In the genomic region with DNA sequence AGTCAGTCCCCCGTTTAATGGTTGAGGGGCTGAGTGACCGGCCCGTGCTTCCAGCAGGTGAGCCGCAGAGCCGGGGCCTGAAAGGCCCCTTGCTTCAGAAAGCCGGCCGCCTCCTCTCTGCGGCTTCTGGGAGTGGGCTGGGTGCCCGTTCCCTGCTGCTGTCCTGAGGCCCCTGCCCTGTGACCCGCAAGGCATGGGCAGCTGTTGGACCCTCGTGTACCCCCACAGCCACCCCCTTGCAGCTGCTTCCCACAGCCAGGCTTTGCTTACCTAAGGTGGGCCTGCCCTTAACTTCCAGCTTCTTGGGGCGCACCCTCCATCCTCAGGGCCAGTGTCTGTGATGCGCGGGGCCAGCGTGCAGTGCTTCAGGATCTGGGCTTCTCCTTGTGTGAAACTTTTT, we compare ENCODE assay signal across 22 cellular contexts.
"Had no signal": no experiment of that assay in that cellular context is flagged by ENCODE, and none has a peak within 500 bp of the region (broad histone marks: within the 10 kb centered on the region; RNA-seq: fewer than 3 reads in every experiment).

No MANE protein-coding gene starts in this region.

- DNase-seq: effector memory CD8-positive, alpha-beta T cell; gastrocnemius medialis; heart right ventricle; left cardiac atrium; left ventricle myocardium inferior; mesenchymal stem cell; midbrain; stimulated activated CD4-positive, alpha-beta T cell treated with anti-CD3 and anti-CD28 coated beads, Interleukin-15, amount 100 ng/mL, for 24 hours; stimulated activated CD4-positive, alpha-beta T cell treated with anti-CD3 and anti-CD28 coated beads, Interleukin-1b, Interleukin-23, amount 100 ng/mL, for 48 hours; stimulated activated CD4-positive, alpha-beta T cell treated with anti-CD3 and anti-CD28 coated beads, Interleukin-4, amount 100 ng/mL, for 24 hours; tibial artery; upper lobe of left lung; uterus had no signal

- H3K36me3 ChIP-seq: uterus had no signal

- H3K9me3 ChIP-seq: esophagus muscularis mucosa, gastrocnemius medialis, heart right ventricle, left ventricle myocardium inferior, spleen, tibial artery, upper lobe of left lung, uterus had no signal

- H3K27ac Mint-ChIP-seq: dendritic cell treated with granulocyte-macrophage colony-stimulating factor and Interleukin-4, amounts not matched to agents 40 ng/mL and 50 ng/mL, for 4 days; natural killer cell treated with Interleukin-12 subunit alpha and Interleukin-12 subunit beta and Interleukin-15 and Interleukin-18, amount 100 ng/mL, for 72 hours; neural progenitor cell; stimulated activated memory B cell treated with anti-CD40 and anti-IgM and Interleukin-4, amounts not matched to agents 10 μg/mL and 1 μg/mL and 100 μg/mL, for 72 hours; stimulated activated naive CD8-positive, alpha-beta T cell treated with anti-CD3 and anti-CD28 coated beads, Interleukin-15, Interleukin-2, amounts not matched to agents 100 ng/mL and 50 ng/mL, for 24 hours had no signal

- H3K4me1 ChIP-seq: esophagus muscularis mucosa, gastrocnemius medialis, neural progenitor cell, spleen, upper lobe of left lung had no signal

- H3K4me3 ChIP-seq: esophagus muscularis mucosa, gastrocnemius medialis, heart right ventricle, left ventricle myocardium inferior, lung, neural progenitor cell, spleen, tibial artery, upper lobe of left lung, uterus had no signal

- H3K9ac ChIP-seq: neural progenitor cell had no signal

- ATAC-seq: effector memory CD8-positive, alpha-beta T cell; gastrocnemius medialis; stimulated activated memory B cell treated with anti-CD40 and anti-IgM and Interleukin-4, amounts not matched to agents 10 μg/mL and 1 μg/mL and 100 μg/mL, for 72 hours had no signal

- H3K27ac ChIP-seq: epithelial cell of prostate, esophagus muscularis mucosa, gastrocnemius medialis, neural progenitor cell, spleen, tibial artery, upper lobe of left lung had no signal

- H3K4me3 Mint-ChIP-seq: dendritic cell treated with granulocyte-macrophage colony-stimulating factor and Interleukin-4, amounts not matched to agents 40 ng/mL and 50 ng/mL, for 4 days; effector memory CD8-positive, alpha-beta T cell; natural killer cell treated with Interleukin-12 subunit alpha and Interleukin-12 subunit beta and Interleukin-15 and Interleukin-18, amount 100 ng/mL, for 72 hours; neural progenitor cell; stimulated activated memory B cell treated with anti-CD40 and anti-IgM and Interleukin-4, amounts not matched to agents 10 μg/mL and 1 μg/mL and 100 μg/mL, for 72 hours; stimulated activated naive CD8-positive, alpha-beta T cell treated with anti-CD3 and anti-CD28 coated beads, Interleukin-15, Interleukin-2, amounts not matched to agents 100 ng/mL and 50 ng/mL, for 24 hours had no signal

- H2AFZ ChIP-seq: neural progenitor cell had no signal

- H3K27me3 Mint-ChIP-seq: dendritic cell treated with granulocyte-macrophage colony-stimulating factor and Interleukin-4, amounts not matched to agents 40 ng/mL and 50 ng/mL, for 4 days; effector memory CD8-positive, alpha-beta T cell; natural killer cell treated with Interleukin-12 subunit alpha and Interleukin-12 subunit beta and Interleukin-15 and Interleukin-18, amount 100 ng/mL, for 72 hours; stimulated activated memory B cell treated with anti-CD40 and anti-IgM and Interleukin-4, amounts not matched to agents 10 μg/mL and 1 μg/mL and 100 μg/mL, for 72 hours; stimulated activated naive CD8-positive, alpha-beta T cell treated with anti-CD3 and anti-CD28 coated beads, Interleukin-15, Interleukin-2, amounts not matched to agents 100 ng/mL and 50 ng/mL, for 24 hours had no signal

- H3K9me3 Mint-ChIP-seq: dendritic cell treated with granulocyte-macrophage colony-stimulating factor and Interleukin-4, amounts not matched to agents 40 ng/mL and 50 ng/mL, for 4 days; effector memory CD8-positive, alpha-beta T cell; natural killer cell treated with Interleukin-12 subunit alpha and Interleukin-12 subunit beta and Interleukin-15 and Interleukin-18, amount 100 ng/mL, for 72 hours; neural progenitor cell; stimulated activated memory B cell treated with anti-CD40 and anti-IgM and Interleukin-4, amounts not matched to agents 10 μg/mL and 1 μg/mL and 100 μg/mL, for 72 hours; stimulated activated naive CD8-positive, alpha-beta T cell treated with anti-CD3 and anti-CD28 coated beads, Interleukin-15, Interleukin-2, amounts not matched to agents 100 ng/mL and 50 ng/mL, for 24 hours had no signal

- H3K4me1 Mint-ChIP-seq: neural progenitor cell; stimulated activated memory B cell treated with anti-CD40 and anti-IgM and Interleukin-4, amounts not matched to agents 10 μg/mL and 1 μg/mL and 100 μg/mL, for 72 hours had no signal

- H3K4me2 ChIP-seq: neural progenitor cell had no signal

- H3K27me3 ChIP-seq: esophagus muscularis mucosa, gastrocnemius medialis, heart right ventricle, neural progenitor cell, spleen, tibial artery, upper lobe of left lung, uterus had no signal
